ENCODE assay signal across 17 cellular contexts in genomic region chr11:111310088-111310487, GRCh38. TPM values are rescaled to one million over a fixed set of nuclear protein-coding genes. Genes with fewer than 3 reads are reported as not detected.
DNase-seq lines count a peak whose midpoint lies in the region; ATAC-seq and TF ChIP-seq lines count a peak whose summit lies in the region.
"Had no signal": no experiment of that assay in that cellular context is flagged by ENCODE, and none has a peak within 500 bp of the region (broad histone marks: within the 10 kb centered on the region; RNA-seq: fewer than 3 reads in every experiment).

No MANE protein-coding gene starts in this region.

- no peaks in the 10 kb centered on the region for H3F3A ChIP-seq in smooth muscle cell (ENCODE audit: low read depth)

- H3K36me3 ChIP-seq in smooth muscle cell (ENCODE audit: low read depth), result no peaks in the 10 kb centered on the region
- H3K36me3 ChIP-seq: gastrocnemius medialis had no signal

- no peak for TF ChIP-seq CTCF in smooth muscle cell (IDR thresholded peaks at IDR 0.05; ENCODE audit: borderline replicate concordance, insufficient read depth, poor library complexity, severe bottlenecking)

- no peak overlapping the region for H3K4me3 ChIP-seq in smooth muscle cell
- H3K4me3 ChIP-seq: dorsolateral prefrontal cortex, gastrocnemius medialis had no signal

- H3K27me3 ChIP-seq in smooth muscle cell (ENCODE audit: low read depth), result peaks cover 43% of the 10 kb centered on the region
- H3K27me3 ChIP-seq: dorsolateral prefrontal cortex, gastrocnemius medialis had no signal

- H3K9ac ChIP-seq in smooth muscle cell (ENCODE audit: low read depth), result no peak overlapping the region

- H3K9me3 ChIP-seq in smooth muscle cell (replicated peaks; ENCODE audit: low read depth), result no peaks in the 10 kb centered on the region
- H3K9me3 ChIP-seq: gastrocnemius medialis had no signal

- H3K4me2 ChIP-seq in smooth muscle cell, result no peak overlapping the region

- H3K27ac ChIP-seq in smooth muscle cell (ENCODE audit: low read depth), result no peak overlapping the region
- H3K27ac ChIP-seq: dorsolateral prefrontal cortex, gastrocnemius medialis had no signal

- ATAC-seq in left colon (peak; percentile 66), HG03442 (IDR thresholded peaks at IDR 0.05; ENCODE audit: unreplicated experiment) (no peak), GM19035 (IDR thresholded peaks at IDR 0.05; ENCODE audit: unreplicated experiment) (no peak)
- ATAC-seq: gastrocnemius medialis had no signal

- no peaks in the 10 kb centered on the region for H3K4me1 ChIP-seq in smooth muscle cell (ENCODE audit: low read depth)

- no peak overlapping the region for H2AFZ ChIP-seq in smooth muscle cell (ENCODE audit: low read depth)

- WGBS in smooth muscle cell (ENCODE audit: low lambda C conversion rate), result 76% methylated on average over 3 of the region's 3 CpGs

- no peaks in the 10 kb centered on the region for H3K79me2 ChIP-seq in smooth muscle cell (ENCODE audit: low read depth)

- no peaks in the 10 kb centered on the region for H4K20me1 ChIP-seq in smooth muscle cell (ENCODE audit: low read depth)

- intact Hi-C loops in left colon (cut with DNase I, micrococcal nuclease), result no loop called here

- DNase-seq in DMS153 (lab: John Stamatoyannopoulos, UW) (peak; percentile 99), NCI-H1694 treated with DMSO at 0.1 percent for 48 hours (lab: John Stamatoyannopoulos, UW) (peak; percentile 24), NCI-H526 treated with DMSO at 0.1 percent for 48 hours (lab: John Stamatoyannopoulos, UW) (peak; percentile 99), left colon (peak in 1 of 2 donors; percentile 42), smooth muscle cell (lab: John Stamatoyannopoulos, UW; ENCODE audit: unreplicated experiment) (no peak)
- DNase-seq in activated naive CD4-positive, alpha-beta T cell treated with Interleukin-2 at 50 U/mL for 16 hours, result no peak
- DNase-seq: activated CD4-positive, alpha-beta T cell treated with anti-CD3 and anti-CD28 coated beads, Interleukin-2, amount 10 ng/mL, durations not matched to agents 24 days and 14 days; aorta; dorsolateral prefrontal cortex; gastrocnemius medialis; islet precursor cell; KBM-7 had no signal

RNA-seq across cellular contexts. Expression of gene POU2AF3, which starts 11.7 kb away (rescaled TPM):
- total RNA-seq in left colon, result 1 to 10 TPM; 6.0 to 6.6 TPM
- not detected in 2 replicates for total RNA-seq in smooth muscle cell
- polyA plus RNA-seq in smooth muscle cell, result 0.43 TPM in 1 of 2 replicates, not detected in the other
- total RNA-seq: renal cortical epithelial cell; T-helper 1 cell treated with Interleukin-12 subunit alpha and Interleukin-12 subunit beta and Interleukin-4 antibody, amounts not matched to agents 30 ng/mL and 1 ng/mL, for 36 hours had no signal
- polyA plus RNA-seq: BJ had no signal

Comparison
In these comparisons a context has a peak if more than half of its experiments do, and no peak if none do; other contexts are left out.
1. DNase-seq: peak in DMS153 (single experiment), NCI-H1694 treated with DMSO at 0.1 percent for 48 hours (single experiment) and NCI-H526 treated with DMSO at 0.1 percent for 48 hours (single experiment); none in activated naive CD4-positive, alpha-beta T cell treated with Interleukin-2 at 50 U/mL for 16 hours (single experiment) and smooth muscle cell (single experiment).